22 cellular contexts compared by ENCODE assay signal in genomic region chr13:29535663-29536655, GRCh38.
"Had no signal": no experiment of that assay in that cellular context is flagged by ENCODE, and none has a peak within 500 bp of the region (broad histone marks: within the 10 kb centered on the region; RNA-seq: fewer than 3 reads in every experiment).

No MANE protein-coding gene starts in this region.

- H3K4me1 ChIP-seq: lower lobe of right lung, thyroid gland had no signal

- H3K27me3 Mint-ChIP-seq: activated naive CD8-positive, alpha-beta T cell treated with anti-CD3 and anti-CD28 coated beads, Interleukin-2, amount 50 U/mL, for 24 hours; activated T-helper 17 cell treated with anti-CD3 and anti-CD28 coated beads, Interleukin-2, amount 50 U/mL, for 72 hours had no signal

- DNase-seq: activated CD4-positive, alpha-beta T cell treated with anti-CD3 and anti-CD28 coated beads for 1 hour; activated CD4-positive, alpha-beta T cell treated with anti-CD3 and anti-CD28 coated beads, Interleukin-2, amount 50 U/mL, for 1 hour; activated CD8-positive, alpha-beta T cell treated with anti-CD3 and anti-CD28 coated beads, Interleukin-2, amount 10 ng/mL, durations not matched to agents 7 days and 5 days; activated naive CD4-positive, alpha-beta T cell; activated naive CD8-positive, alpha-beta T cell treated with anti-CD3 and anti-CD28 coated beads, Interleukin-2, amount 50 U/mL, for 24 hours; activated T-cell treated with anti-CD3 and anti-CD28 coated beads, Interleukin-2, amount 50 U/mL, for 1 hour; brain microvascular endothelial cell; central memory CD4-positive, alpha-beta T cell; endodermal cell; lower lobe of right lung; mesendoderm; mucosa of descending colon; nephron progenitor cell; sigmoid colon; stimulated activated CD4-positive, alpha-beta T cell treated with anti-CD3 and anti-CD28 coated beads, Interleukin-2, amount 100 ng/mL, for 48 hours; stimulated activated naive CD4-positive, alpha-beta T cell treated with Interleukin-2 at 50 U/mL for 16 hours; substantia nigra; thyroid gland had no signal

- H3K9me3 Mint-ChIP-seq: activated naive CD8-positive, alpha-beta T cell treated with anti-CD3 and anti-CD28 coated beads, Interleukin-2, amount 50 U/mL, for 24 hours; activated T-helper 17 cell treated with anti-CD3 and anti-CD28 coated beads, Interleukin-2, amount 50 U/mL, for 72 hours; endodermal cell; nephron progenitor cell; T-helper 1 cell treated with Interleukin-12 subunit alpha and Interleukin-12 subunit beta and Interleukin-4 antibody, amounts not matched to agents 30 μg/mL and 1 μg/mL, for 36 hours had no signal

- H3K4me3 Mint-ChIP-seq: activated CD8-positive, alpha-beta T cell treated with anti-CD3 and anti-CD28 coated beads, Interleukin-2, amount 10 ng/mL, durations not matched to agents 7 days and 5 days; activated naive CD8-positive, alpha-beta T cell treated with anti-CD3 and anti-CD28 coated beads, Interleukin-2, amount 50 U/mL, for 24 hours; activated T-helper 17 cell treated with anti-CD3 and anti-CD28 coated beads, Interleukin-2, amount 50 U/mL, for 72 hours; endodermal cell; nephron progenitor cell; T-helper 1 cell treated with Interleukin-12 subunit alpha and Interleukin-12 subunit beta and Interleukin-4 antibody, amounts not matched to agents 30 μg/mL and 1 μg/mL, for 36 hours had no signal

- FAIRE-seq: keratinocyte had no signal

- H3K27ac Mint-ChIP-seq: activated CD8-positive, alpha-beta T cell treated with anti-CD3 and anti-CD28 coated beads, Interleukin-2, amount 10 ng/mL, durations not matched to agents 7 days and 5 days; activated naive CD8-positive, alpha-beta T cell treated with anti-CD3 and anti-CD28 coated beads, Interleukin-2, amount 50 U/mL, for 24 hours; activated T-helper 17 cell treated with anti-CD3 and anti-CD28 coated beads, Interleukin-2, amount 50 U/mL, for 72 hours; endodermal cell; nephron progenitor cell; T-helper 1 cell treated with Interleukin-12 subunit alpha and Interleukin-12 subunit beta and Interleukin-4 antibody, amounts not matched to agents 30 μg/mL and 1 μg/mL, for 36 hours had no signal

- H3K9me3 ChIP-seq: lower lobe of right lung, mucosa of descending colon, sigmoid colon, thyroid gland had no signal

- H3K27me3 ChIP-seq: brain microvascular endothelial cell, sigmoid colon, thyroid gland had no signal

- H3K4me3 ChIP-seq: lower lobe of right lung, mucosa of descending colon, sigmoid colon, thyroid gland had no signal

- ATAC-seq: activated CD8-positive, alpha-beta T cell treated with anti-CD3 and anti-CD28 coated beads, Interleukin-2, amount 10 ng/mL, durations not matched to agents 7 days and 5 days; activated naive CD8-positive, alpha-beta T cell treated with anti-CD3 and anti-CD28 coated beads, Interleukin-2, amount 50 U/mL, for 24 hours; activated T-helper 17 cell treated with anti-CD3 and anti-CD28 coated beads, Interleukin-2, amount 50 U/mL, for 72 hours; lower lobe of right lung; mucosa of descending colon had no signal

- H3K27ac ChIP-seq: brain microvascular endothelial cell, epithelial cell of prostate, lower lobe of right lung, sigmoid colon, thyroid gland had no signal
